ENCODE assay signal across 11 cellular contexts in genomic region chr3:140159646-140160045, GRCh38.
"Had no signal": no experiment of that assay in that cellular context is flagged by ENCODE, and none has a peak within 500 bp of the region (broad histone marks: within the 10 kb centered on the region; RNA-seq: fewer than 3 reads in every experiment).

No MANE protein-coding gene starts in this region.

- H3K4me1 ChIP-seq: HAP-1 had no signal

- ATAC-seq: GM23338, HCT116 had no signal

- DNase-seq: GM23248, GOT3, H7, H9, HCEC 1CT, HFFc6 had no signal

- H3K9ac ChIP-seq: GM23248 had no signal

- FAIRE-seq: H1, H54 had no signal

- H3K9me3 ChIP-seq: HAP-1 had no signal

- H3K36me3 ChIP-seq: HAP-1 had no signal

- H3K4me2 ChIP-seq: GM23338 had no signal

- H3K4me3 ChIP-seq: GM23248, GM23338, HAP-1 had no signal

- H3K27ac ChIP-seq: GM23248 had no signal

- H2AFZ ChIP-seq: GM23248, GM23338 had no signal
